ENCODE assay signal across 1 cellular context in the genomic region with DNA sequence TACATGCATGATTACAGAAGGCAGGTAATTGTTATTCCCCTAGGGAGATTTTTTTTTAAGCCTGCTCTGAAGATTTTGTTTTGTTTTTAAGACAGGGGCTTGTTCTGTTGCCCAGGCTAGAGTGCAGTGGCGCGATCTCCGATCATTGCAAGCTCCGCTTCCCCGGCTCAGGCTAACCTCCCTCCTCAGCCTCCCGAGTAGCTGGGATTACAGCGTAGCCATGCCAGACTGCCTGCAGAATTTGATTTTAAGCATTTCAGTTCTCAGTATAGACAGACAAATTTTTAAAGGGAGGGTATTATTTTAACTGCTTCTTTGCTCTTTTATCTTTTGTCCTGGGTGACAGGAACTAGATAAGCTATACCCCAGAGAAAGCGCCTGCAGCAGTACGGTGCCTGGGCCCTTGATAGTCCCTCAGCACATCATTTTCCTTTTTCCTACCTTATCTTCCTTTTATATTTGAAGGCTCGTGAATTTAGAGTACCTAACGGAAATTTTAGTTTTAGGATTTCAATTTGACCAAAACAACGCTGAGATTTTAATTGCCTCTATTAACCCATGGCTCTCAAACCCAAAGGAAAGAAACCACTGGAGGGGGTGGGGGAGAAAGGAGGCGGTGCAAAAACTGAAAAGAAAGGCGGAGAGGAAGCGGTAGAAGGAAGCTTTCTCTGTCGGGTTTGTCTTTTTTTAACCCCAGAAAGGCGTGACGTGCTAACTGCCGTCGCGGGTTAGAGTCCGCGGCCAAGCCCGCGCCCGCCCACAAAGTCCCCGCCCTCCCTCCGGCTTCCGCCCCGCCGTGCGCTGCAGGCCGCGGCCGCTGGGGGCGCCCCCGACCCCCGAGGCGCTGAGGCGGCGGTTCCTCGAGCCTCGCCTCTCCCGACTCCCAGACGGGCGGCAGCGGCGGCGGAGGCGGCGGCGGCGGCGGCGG.
TF ChIP-seq lines count a peak whose summit lies in the region.

A gene (plus strand): TSS at position 886 of the 928 bp plus-strand sequence. CDS start 329 bp downstream, outside the sequence.

TF ChIP-seq in K562, 482 proteins besides CTCF, POLR2A, EP300 and RAD21 (continued from another document and continues in another):
- TF ChIP-seq SAP30 (IDR thresholded peaks at IDR 0.05; ENCODE audit: borderline replicate concordance, insufficient read depth, low read depth, low read length, poor library complexity, severe bottlenecking) (no peak), PTBP1 (IDR thresholded peaks at IDR 0.05; ENCODE audit: low read depth, low read length) (no peak), ZNF384 (IDR thresholded peaks at IDR 0.05; ENCODE audit: low read depth, low read length) (peak; percentile 86), SIN3A (IDR thresholded peaks at IDR 0.05; ENCODE audit: borderline replicate concordance in 2 of 2, control insufficient read depth in 1 of 2, low read depth in 2 of 2, low read length in 2 of 2) (peak in 1 of 2 experiments; percentile 81; a peak in 1 of 4 replicates), GTF2A2 (tag; IDR thresholded peaks at IDR 0.05) (no peak), ZNF77 (CRISPR knock-in tag; IDR thresholded peaks at IDR 0.05) (no peak), JUND (IDR thresholded peaks at IDR 0.05; ENCODE audit: borderline replicate concordance, low read depth, low read length) (peak; percentile 55), JUND (tag; IDR thresholded peaks at IDR 0.05; ENCODE audit: borderline replicate concordance, low read depth, low read length) (no peak; the same call in 2 of the 3 replicates), ZEB2 (IDR thresholded peaks at IDR 0.05) (no peak), NELFE (IDR thresholded peaks at IDR 0.05; ENCODE audit: insufficient read depth, insufficient read length) (no peak), FOXA1 (IDR thresholded peaks at IDR 0.05; ENCODE audit: borderline replicate concordance) (no peak), ZBED1 (IDR thresholded peaks at IDR 0.05) (no peak), MCM2 (IDR thresholded peaks at IDR 0.05; ENCODE audit: low read depth) (no peak), ETV5 (CRISPR knock-in tag; IDR thresholded peaks at IDR 0.05; ENCODE audit: low read depth) (no peak), NRF1 (conservative IDR thresholded peaks at IDR 0.05 in 1 of 2, IDR thresholded peaks at IDR 0.05 in 1 of 2) (peak; percentile 30 to 54; a peak in 2 of 4 replicates), FIP1L1 (IDR thresholded peaks at IDR 0.05; ENCODE audit: low read depth, low read length, poor library complexity, severe bottlenecking) (no peak), PHF8 (IDR thresholded peaks at IDR 0.05; ENCODE audit: borderline replicate concordance, low read length) (no peak)
- TF ChIP-seq, protein P1, sequence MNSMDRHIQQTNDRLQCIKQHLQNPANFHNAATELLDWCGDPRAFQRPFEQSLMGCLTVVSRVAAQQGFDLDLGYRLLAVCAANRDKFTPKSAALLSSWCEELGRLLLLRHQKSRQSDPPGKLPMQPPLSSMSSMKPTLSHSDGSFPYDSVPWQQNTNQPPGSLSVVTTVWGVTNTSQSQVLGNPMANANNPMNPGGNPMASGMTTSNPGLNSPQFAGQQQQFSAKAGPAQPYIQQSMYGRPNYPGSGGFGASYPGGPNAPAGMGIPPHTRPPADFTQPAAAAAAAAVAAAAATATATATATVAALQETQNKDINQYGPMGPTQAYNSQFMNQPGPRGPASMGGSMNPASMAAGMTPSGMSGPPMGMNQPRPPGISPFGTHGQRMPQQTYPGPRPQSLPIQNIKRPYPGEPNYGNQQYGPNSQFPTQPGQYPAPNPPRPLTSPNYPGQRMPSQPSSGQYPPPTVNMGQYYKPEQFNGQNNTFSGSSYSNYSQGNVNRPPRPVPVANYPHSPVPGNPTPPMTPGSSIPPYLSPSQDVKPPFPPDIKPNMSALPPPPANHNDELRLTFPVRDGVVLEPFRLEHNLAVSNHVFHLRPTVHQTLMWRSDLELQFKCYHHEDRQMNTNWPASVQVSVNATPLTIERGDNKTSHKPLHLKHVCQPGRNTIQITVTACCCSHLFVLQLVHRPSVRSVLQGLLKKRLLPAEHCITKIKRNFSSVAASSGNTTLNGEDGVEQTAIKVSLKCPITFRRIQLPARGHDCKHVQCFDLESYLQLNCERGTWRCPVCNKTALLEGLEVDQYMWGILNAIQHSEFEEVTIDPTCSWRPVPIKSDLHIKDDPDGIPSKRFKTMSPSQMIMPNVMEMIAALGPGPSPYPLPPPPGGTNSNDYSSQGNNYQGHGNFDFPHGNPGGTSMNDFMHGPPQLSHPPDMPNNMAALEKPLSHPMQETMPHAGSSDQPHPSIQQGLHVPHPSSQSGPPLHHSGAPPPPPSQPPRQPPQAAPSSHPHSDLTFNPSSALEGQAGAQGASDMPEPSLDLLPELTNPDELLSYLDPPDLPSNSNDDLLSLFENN (IDR thresholded peaks at IDR 0.05; ENCODE audit: low read depth in 2 of 2, low read length in 2 of 2): peak in 1 of 2 experiments; percentile 52; a peak in 1 of 4 replicates
- TF ChIP-seq, protein P2, sequence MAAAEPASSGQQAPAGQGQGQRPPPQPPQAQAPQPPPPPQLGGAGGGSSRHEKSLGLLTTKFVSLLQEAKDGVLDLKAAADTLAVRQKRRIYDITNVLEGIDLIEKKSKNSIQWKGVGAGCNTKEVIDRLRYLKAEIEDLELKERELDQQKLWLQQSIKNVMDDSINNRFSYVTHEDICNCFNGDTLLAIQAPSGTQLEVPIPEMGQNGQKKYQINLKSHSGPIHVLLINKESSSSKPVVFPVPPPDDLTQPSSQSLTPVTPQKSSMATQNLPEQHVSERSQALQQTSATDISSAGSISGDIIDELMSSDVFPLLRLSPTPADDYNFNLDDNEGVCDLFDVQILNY (CRISPR knock-in tag; IDR thresholded peaks at IDR 0.05): no peak
- TF ChIP-seq, protein P3, sequence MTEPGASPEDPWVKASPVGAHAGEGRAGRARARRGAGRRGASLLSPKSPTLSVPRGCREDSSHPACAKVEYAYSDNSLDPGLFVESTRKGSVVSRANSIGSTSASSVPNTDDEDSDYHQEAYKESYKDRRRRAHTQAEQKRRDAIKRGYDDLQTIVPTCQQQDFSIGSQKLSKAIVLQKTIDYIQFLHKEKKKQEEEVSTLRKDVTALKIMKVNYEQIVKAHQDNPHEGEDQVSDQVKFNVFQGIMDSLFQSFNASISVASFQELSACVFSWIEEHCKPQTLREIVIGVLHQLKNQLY (CRISPR knock-in tag; conservative IDR thresholded peaks at IDR 0.05): no peak
- TF ChIP-seq, protein P4, sequence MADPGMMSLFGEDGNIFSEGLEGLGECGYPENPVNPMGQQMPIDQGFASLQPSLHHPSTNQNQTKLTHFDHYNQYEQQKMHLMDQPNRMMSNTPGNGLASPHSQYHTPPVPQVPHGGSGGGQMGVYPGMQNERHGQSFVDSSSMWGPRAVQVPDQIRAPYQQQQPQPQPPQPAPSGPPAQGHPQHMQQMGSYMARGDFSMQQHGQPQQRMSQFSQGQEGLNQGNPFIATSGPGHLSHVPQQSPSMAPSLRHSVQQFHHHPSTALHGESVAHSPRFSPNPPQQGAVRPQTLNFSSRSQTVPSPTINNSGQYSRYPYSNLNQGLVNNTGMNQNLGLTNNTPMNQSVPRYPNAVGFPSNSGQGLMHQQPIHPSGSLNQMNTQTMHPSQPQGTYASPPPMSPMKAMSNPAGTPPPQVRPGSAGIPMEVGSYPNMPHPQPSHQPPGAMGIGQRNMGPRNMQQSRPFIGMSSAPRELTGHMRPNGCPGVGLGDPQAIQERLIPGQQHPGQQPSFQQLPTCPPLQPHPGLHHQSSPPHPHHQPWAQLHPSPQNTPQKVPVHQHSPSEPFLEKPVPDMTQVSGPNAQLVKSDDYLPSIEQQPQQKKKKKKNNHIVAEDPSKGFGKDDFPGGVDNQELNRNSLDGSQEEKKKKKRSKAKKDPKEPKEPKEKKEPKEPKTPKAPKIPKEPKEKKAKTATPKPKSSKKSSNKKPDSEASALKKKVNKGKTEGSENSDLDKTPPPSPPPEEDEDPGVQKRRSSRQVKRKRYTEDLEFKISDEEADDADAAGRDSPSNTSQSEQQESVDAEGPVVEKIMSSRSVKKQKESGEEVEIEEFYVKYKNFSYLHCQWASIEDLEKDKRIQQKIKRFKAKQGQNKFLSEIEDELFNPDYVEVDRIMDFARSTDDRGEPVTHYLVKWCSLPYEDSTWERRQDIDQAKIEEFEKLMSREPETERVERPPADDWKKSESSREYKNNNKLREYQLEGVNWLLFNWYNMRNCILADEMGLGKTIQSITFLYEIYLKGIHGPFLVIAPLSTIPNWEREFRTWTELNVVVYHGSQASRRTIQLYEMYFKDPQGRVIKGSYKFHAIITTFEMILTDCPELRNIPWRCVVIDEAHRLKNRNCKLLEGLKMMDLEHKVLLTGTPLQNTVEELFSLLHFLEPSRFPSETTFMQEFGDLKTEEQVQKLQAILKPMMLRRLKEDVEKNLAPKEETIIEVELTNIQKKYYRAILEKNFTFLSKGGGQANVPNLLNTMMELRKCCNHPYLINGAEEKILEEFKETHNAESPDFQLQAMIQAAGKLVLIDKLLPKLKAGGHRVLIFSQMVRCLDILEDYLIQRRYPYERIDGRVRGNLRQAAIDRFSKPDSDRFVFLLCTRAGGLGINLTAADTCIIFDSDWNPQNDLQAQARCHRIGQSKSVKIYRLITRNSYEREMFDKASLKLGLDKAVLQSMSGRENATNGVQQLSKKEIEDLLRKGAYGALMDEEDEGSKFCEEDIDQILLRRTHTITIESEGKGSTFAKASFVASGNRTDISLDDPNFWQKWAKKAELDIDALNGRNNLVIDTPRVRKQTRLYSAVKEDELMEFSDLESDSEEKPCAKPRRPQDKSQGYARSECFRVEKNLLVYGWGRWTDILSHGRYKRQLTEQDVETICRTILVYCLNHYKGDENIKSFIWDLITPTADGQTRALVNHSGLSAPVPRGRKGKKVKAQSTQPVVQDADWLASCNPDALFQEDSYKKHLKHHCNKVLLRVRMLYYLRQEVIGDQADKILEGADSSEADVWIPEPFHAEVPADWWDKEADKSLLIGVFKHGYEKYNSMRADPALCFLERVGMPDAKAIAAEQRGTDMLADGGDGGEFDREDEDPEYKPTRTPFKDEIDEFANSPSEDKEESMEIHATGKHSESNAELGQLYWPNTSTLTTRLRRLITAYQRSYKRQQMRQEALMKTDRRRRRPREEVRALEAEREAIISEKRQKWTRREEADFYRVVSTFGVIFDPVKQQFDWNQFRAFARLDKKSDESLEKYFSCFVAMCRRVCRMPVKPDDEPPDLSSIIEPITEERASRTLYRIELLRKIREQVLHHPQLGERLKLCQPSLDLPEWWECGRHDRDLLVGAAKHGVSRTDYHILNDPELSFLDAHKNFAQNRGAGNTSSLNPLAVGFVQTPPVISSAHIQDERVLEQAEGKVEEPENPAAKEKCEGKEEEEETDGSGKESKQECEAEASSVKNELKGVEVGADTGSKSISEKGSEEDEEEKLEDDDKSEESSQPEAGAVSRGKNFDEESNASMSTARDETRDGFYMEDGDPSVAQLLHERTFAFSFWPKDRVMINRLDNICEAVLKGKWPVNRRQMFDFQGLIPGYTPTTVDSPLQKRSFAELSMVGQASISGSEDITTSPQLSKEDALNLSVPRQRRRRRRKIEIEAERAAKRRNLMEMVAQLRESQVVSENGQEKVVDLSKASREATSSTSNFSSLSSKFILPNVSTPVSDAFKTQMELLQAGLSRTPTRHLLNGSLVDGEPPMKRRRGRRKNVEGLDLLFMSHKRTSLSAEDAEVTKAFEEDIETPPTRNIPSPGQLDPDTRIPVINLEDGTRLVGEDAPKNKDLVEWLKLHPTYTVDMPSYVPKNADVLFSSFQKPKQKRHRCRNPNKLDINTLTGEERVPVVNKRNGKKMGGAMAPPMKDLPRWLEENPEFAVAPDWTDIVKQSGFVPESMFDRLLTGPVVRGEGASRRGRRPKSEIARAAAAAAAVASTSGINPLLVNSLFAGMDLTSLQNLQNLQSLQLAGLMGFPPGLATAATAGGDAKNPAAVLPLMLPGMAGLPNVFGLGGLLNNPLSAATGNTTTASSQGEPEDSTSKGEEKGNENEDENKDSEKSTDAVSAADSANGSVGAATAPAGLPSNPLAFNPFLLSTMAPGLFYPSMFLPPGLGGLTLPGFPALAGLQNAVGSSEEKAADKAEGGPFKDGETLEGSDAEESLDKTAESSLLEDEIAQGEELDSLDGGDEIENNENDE (IDR thresholded peaks at IDR 0.05; ENCODE audit: low read depth, low read length): no peak
- TF ChIP-seq, protein P5, sequence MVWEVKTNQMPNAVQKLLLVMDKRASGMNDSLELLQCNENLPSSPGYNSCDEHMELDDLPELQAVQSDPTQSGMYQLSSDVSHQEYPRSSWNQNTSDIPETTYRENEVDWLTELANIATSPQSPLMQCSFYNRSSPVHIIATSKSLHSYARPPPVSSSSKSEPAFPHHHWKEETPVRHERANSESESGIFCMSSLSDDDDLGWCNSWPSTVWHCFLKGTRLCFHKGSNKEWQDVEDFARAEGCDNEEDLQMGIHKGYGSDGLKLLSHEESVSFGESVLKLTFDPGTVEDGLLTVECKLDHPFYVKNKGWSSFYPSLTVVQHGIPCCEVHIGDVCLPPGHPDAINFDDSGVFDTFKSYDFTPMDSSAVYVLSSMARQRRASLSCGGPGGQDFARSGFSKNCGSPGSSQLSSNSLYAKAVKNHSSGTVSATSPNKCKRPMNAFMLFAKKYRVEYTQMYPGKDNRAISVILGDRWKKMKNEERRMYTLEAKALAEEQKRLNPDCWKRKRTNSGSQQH (CRISPR knock-in tag; IDR thresholded peaks at IDR 0.05): no peak
- TF ChIP-seq, protein P6, sequence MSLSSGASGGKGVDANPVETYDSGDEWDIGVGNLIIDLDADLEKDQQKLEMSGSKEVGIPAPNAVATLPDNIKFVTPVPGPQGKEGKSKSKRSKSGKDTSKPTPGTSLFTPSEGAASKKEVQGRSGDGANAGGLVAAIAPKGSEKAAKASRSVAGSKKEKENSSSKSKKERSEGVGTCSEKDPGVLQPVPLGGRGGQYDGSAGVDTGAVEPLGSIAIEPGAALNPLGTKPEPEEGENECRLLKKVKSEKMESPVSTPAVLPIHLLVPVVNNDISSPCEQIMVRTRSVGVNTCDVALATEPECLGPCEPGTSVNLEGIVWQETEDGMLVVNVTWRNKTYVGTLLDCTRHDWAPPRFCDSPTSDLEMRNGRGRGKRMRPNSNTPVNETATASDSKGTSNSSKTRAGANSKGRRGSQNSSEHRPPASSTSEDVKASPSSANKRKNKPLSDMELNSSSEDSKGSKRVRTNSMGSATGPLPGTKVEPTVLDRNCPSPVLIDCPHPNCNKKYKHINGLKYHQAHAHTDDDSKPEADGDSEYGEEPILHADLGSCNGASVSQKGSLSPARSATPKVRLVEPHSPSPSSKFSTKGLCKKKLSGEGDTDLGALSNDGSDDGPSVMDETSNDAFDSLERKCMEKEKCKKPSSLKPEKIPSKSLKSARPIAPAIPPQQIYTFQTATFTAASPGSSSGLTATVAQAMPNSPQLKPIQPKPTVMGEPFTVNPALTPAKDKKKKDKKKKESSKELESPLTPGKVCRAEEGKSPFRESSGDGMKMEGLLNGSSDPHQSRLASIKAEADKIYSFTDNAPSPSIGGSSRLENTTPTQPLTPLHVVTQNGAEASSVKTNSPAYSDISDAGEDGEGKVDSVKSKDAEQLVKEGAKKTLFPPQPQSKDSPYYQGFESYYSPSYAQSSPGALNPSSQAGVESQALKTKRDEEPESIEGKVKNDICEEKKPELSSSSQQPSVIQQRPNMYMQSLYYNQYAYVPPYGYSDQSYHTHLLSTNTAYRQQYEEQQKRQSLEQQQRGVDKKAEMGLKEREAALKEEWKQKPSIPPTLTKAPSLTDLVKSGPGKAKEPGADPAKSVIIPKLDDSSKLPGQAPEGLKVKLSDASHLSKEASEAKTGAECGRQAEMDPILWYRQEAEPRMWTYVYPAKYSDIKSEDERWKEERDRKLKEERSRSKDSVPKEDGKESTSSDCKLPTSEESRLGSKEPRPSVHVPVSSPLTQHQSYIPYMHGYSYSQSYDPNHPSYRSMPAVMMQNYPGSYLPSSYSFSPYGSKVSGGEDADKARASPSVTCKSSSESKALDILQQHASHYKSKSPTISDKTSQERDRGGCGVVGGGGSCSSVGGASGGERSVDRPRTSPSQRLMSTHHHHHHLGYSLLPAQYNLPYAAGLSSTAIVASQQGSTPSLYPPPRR (CRISPR knock-in tag; IDR thresholded peaks at IDR 0.05; ENCODE audit: borderline replicate concordance): no peak
